Comparison of ENCODE assay signal across 8 cellular contexts in the genomic region with DNA sequence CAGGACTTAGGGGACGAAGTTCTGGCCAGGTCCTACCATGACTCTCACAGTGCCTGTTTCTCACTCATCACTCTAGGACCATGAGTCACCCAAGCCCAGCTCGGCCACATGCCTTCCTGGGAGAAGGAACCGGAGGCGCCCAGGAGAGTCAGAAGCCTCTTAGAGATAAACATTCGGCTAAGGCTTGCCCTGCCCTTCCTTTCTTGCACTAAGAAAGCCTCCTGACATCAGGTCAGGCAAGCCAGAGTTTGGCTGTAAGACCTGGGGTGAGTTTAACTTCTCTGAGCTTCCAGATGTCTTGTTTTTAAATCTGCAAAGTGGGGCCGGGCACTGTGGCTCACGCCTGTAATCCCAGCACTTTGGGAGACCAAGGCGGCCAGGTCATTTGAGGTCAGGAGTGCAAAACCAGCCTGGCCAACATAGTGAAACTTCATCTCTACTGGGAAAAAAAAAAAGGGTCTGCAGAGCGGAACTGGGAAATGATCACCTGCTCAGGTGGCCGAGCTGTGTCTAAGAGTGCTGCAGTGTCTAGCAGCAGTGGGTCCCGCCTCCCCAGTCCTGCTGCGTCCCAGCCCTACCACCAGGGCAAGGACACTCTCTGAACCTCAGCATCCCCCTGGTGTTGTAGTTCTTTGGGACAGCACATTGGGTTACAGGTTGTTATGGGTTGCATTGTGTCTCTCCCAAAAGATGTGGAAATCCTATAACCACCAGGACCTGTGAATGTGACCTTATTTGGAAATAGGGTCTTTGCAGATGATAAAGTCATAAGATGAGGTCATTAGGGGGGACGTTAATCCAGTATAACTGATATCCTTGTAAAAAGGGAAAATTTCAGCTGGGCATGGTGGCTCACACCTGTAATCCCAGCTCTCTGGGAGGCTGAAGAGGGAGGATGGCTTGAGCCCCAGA. TPM values are rescaled to one million over a fixed set of nuclear protein-coding genes. Genes with fewer than 3 reads are reported as not detected.
DNase-seq lines count a peak whose midpoint lies in the region; ATAC-seq and TF ChIP-seq lines count a peak whose summit lies in the region.

No MANE protein-coding gene starts in this region.

- DNase-seq in AG04449 (ENCODE audit: low read depth, low spot score) (peak; percentile 45), GOT3 (lab: John Stamatoyannopoulos, UW) (peak; percentile 3), iPS DF 4.7 (ENCODE audit: extremely low read depth, low spot score) (peak; percentile 22), DMS153 (lab: John Stamatoyannopoulos, UW) (no peak), Ammon's horn (ENCODE audit: low spot score) (no peak), body of pancreas (no peak)
- DNase-seq in activated CD4-positive, alpha-beta memory T cell treated with anti-CD3 and anti-CD28 coated beads for 36 hours, result no peak

- TF ChIP-seq CTCF in AG04449 (IDR thresholded peaks at IDR 0.05; ENCODE audit: insufficient read depth, low read length, missing control alignments) (no peak), body of pancreas (IDR thresholded peaks at IDR 0.05) (no peak)

- no peak for ATAC-seq in GM21825 (IDR thresholded peaks at IDR 0.05; ENCODE audit: unreplicated experiment)
- no peak for ATAC-seq in body of pancreas

- H3K36me3 Mint-ChIP-seq in activated CD4-positive, alpha-beta memory T cell treated with anti-CD3 and anti-CD28 coated beads for 36 hours, result peaks cover 12% of the 10 kb centered on the region

- no peaks in the 10 kb centered on the region for H3K27me3 ChIP-seq in body of pancreas

- peaks cover 14% of the 10 kb centered on the region for H3K4me1 ChIP-seq in body of pancreas

- no peaks in the 10 kb centered on the region for H3K36me3 ChIP-seq in body of pancreas (replicated peaks in 1 of 2; ENCODE audit: insufficient read depth in 1 of 2, low read depth in 2 of 2)

- no peak overlapping the region for H3K27ac ChIP-seq in body of pancreas

- no peaks in the 10 kb centered on the region for H3K27me3 Mint-ChIP-seq in activated CD4-positive, alpha-beta memory T cell treated with anti-CD3 and anti-CD28 coated beads for 36 hours

- H3K9me3 ChIP-seq in body of pancreas, result no peaks in the 10 kb centered on the region

- intact Hi-C loops in activated CD4-positive, alpha-beta memory T cell treated with anti-CD3 and anti-CD28 coated beads for 36 hours (cut with micrococcal nuclease), result loop anchor here (5.0 kb wide), 2 partner anchors 33 to 318 kb away; a partner anchor contains a TSS
- intact Hi-C loops in body of pancreas (cut with DNase I), result no loop called here

- POLR2A ChIA-PET in AG04449 (lab: Yijun Ruan, JAX), result interaction anchor here (2.0 kb wide), 1 partner anchor 65 kb away, joined by 8 read pairs; no protein-coding TSS in a partner anchor
- POLR2A ChIA-PET in activated CD4-positive, alpha-beta memory T cell treated with anti-CD3 and anti-CD28 coated beads for 36 hours (lab: Charles Lee), result interaction anchor here (0.5 to 2.0 kb wide), 2 partner anchors 12 to 682 kb away, joined by 3 to 5 read pairs; a partner anchor contains a TSS

- H3K4me3 ChIP-seq in AG04449 (ENCODE audit: low read depth, low read length) (no peak overlapping the region), body of pancreas (no peak overlapping the region)

- H3K4me1 Mint-ChIP-seq in activated CD4-positive, alpha-beta memory T cell treated with anti-CD3 and anti-CD28 coated beads for 36 hours (ENCODE audit: low read depth), result peaks cover 24% of the 10 kb centered on the region

- H3K4me3 Mint-ChIP-seq in activated CD4-positive, alpha-beta memory T cell treated with anti-CD3 and anti-CD28 coated beads for 36 hours, result peak overlapping the region; percentile 50

- H3K27ac Mint-ChIP-seq in activated CD4-positive, alpha-beta memory T cell treated with anti-CD3 and anti-CD28 coated beads for 36 hours, result no peak overlapping the region

- no peak for TF ChIP-seq POLR2A in body of pancreas (IDR thresholded peaks at IDR 0.05)

- CTCF ChIA-PET in AG04449 (lab: Yijun Ruan, JAX), result interaction anchor here (1.0 to 2.0 kb wide), 4 partner anchors 14 to 32 kb away, joined by 4 to 8 read pairs (median 5); no protein-coding TSS in a partner anchor
- CTCF ChIA-PET in activated CD4-positive, alpha-beta memory T cell treated with anti-CD3 and anti-CD28 coated beads for 36 hours (lab: Charles Lee), result interaction anchor here (1.0 to 5.4 kb wide), 3 partner anchors 22 to 129 kb away, joined by 3 to 24 read pairs (median 3); no protein-coding TSS in a partner anchor

- H3K9me3 Mint-ChIP-seq in activated CD4-positive, alpha-beta memory T cell treated with anti-CD3 and anti-CD28 coated beads for 36 hours, result no peaks in the 10 kb centered on the region

- WGBS in body of pancreas, 2 donors, result 73 to 76% methylated on average over 7 to 13 of the region's 13 CpGs

RNA-seq across cellular contexts. Expression of a gene that starts 1.8 kb away (rescaled TPM):
- total RNA-seq in activated CD4-positive, alpha-beta memory T cell treated with anti-CD3 and anti-CD28 coated beads for 36 hours, result 10 to 100 TPM; 94.7 to 97.5 TPM
- 10 to 100 TPM; 15.8 to 20.8 TPM for total RNA-seq in body of pancreas

Comparison
In these comparisons a context has a peak if more than half of its experiments do, and no peak if none do; other contexts are left out.
1. DNase-seq: peak in AG04449 (single experiment), GOT3 (single experiment) and iPS DF 4.7 (single experiment); none in activated CD4-positive, alpha-beta memory T cell treated with anti-CD3 and anti-CD28 coated beads for 36 hours (single experiment), DMS153 (single experiment), Ammon's horn (single experiment) and body of pancreas (0 of 4).
2. RNA of a gene that starts 1.8 kb away (total RNA-seq): 94.7 to 97.5 TPM in activated CD4-positive, alpha-beta memory T cell treated with anti-CD3 and anti-CD28 coated beads for 36 hours; 15.8 to 20.8 TPM in body of pancreas; every median in the first group is over 4 times any median in the second.